ENCODE assay signal across 8 cellular contexts in genomic region chrX:148500428-148501120, GRCh38. TPM values are rescaled to one million over a fixed set of nuclear protein-coding genes. Genes with fewer than 3 reads are reported as not detected.
A peak's percentile ranks its signal among the peaks of the same experiment; 100 is the strongest.
DNase-seq lines count a peak whose midpoint lies in the region; ATAC-seq and TF ChIP-seq lines count a peak whose summit lies in the region.

AFF2 (plus strand) TSS chrX:148500617; CDS start chrX:148501098, 481 bp downstream.

- no peaks in the 10 kb centered on the region for H3K9me3 ChIP-seq in mucosa of descending colon

- H3K36me3 ChIP-seq in mucosa of descending colon (ENCODE audit: low read depth), result no peaks in the 10 kb centered on the region

- H3K27ac ChIP-seq in temporal lobe (ENCODE audit: low read depth, low read length), result no peak within 1 kb of the TSS

- H3K4me3 ChIP-seq in mucosa of descending colon, result no peak within 1 kb of the TSS

- peak; percentile 3 for DNase-seq in NCI-H2171 (lab: John Stamatoyannopoulos, UW)
- DNase-seq in NCI-H2171 treated with DMSO at 0.1 percent for 48 hours (lab: John Stamatoyannopoulos, UW), result no peak
- peak; percentile 43 for DNase-seq in LHCN-M2 (ENCODE audit: low read depth)
- DNase-seq in activated CD4-positive, alpha-beta T cell treated with anti-CD3 and anti-CD28 coated beads for 48 hours, result peak; percentile 63
- DNase-seq in effector CD8-positive, alpha-beta T cell (lab: John Stamatoyannopoulos, UW), result peak; percentile 1
- peak in 2 of 3 donors; percentile 18 to 51 for DNase-seq in mucosa of descending colon
- DNase-seq in amniotic stem cell (lab: John Stamatoyannopoulos, UW), result no peak

- intact Hi-C loops in mucosa of descending colon (cut with DNase I, micrococcal nuclease), result no loop called here

- TF ChIP-seq CTCF in mucosa of descending colon (IDR thresholded peaks at IDR 0.05), result no peak

- peak; percentile 46 for ATAC-seq in mucosa of descending colon

- no peaks in the 10 kb centered on the region for H3K4me1 ChIP-seq in mucosa of descending colon (ENCODE audit: low read depth)

RNA-seq across cellular contexts. Expression of gene AFF2, which starts in this region (rescaled TPM):
- 4.4 and 5.9 TPM in 2 replicates for total RNA-seq in LHCN-M2 (2014; rRNA removed)
- polyA plus RNA-seq in LHCN-M2 (2012), result 1.2 TPM
- under 1 TPM in 2 of 3 donors, not detected in 1; 0.29 to 0.63 TPM for total RNA-seq in mucosa of descending colon
- total RNA-seq in temporal lobe, result 144 TPM

Comparison
In these comparisons a context has a peak if more than half of its experiments do, and no peak if none do; other contexts are left out.
1. RNA of gene AFF2 (total RNA-seq): 144 TPM in temporal lobe (single experiment); 4.4 to 5.9 TPM in LHCN-M2 and 0.29 to 0.63 TPM in mucosa of descending colon; every median in the first group is over 10 times any median in the second.
2. DNase-seq: peak in NCI-H2171 (single experiment), LHCN-M2 (single experiment), activated CD4-positive, alpha-beta T cell treated with anti-CD3 and anti-CD28 coated beads for 48 hours (single experiment) and effector CD8-positive, alpha-beta T cell (single experiment); none in NCI-H2171 treated with DMSO at 0.1 percent for 48 hours (single experiment) and amniotic stem cell (single experiment).
3. Peak in DNase-seq and ATAC-seq in mucosa of descending colon; RNA of the gene not detected or under 1 TPM.